14 cellular contexts compared by ENCODE assay signal in genomic region chr9:99112750-99113417, GRCh38. TPM values are rescaled to one million over a fixed set of nuclear protein-coding genes. Genes with fewer than 3 reads are reported as not detected.
DNase-seq lines count a peak whose midpoint lies in the region; ATAC-seq and TF ChIP-seq lines count a peak whose summit lies in the region.
"Had no signal": no experiment of that assay in that cellular context is flagged by ENCODE, and none has a peak within 500 bp of the region (broad histone marks: within the 10 kb centered on the region; RNA-seq: fewer than 3 reads in every experiment).

No MANE protein-coding gene starts in this region.

- peak; percentile 8 for DNase-seq in activated CD4-positive, CD25-positive, alpha-beta regulatory T cell treated with anti-CD3 and anti-CD28 coated beads, Interleukin-2, amount 50 U/mL, for 16 hours (ENCODE audit: low read depth, low spot score)
- no peak for DNase-seq in activated CD4-positive, CD25-positive, alpha-beta regulatory T cell treated with anti-CD3 and anti-CD28 coated beads, Interleukin-2, amount 50 U/mL, for 72 hours
- DNase-seq in T-helper 1 cell = peak in 4 of 5 donors; percentile 35 to 54 (median 46)
- DNase-seq in activated naive CD8-positive, alpha-beta T cell treated with anti-CD3 and anti-CD28 coated beads, Interleukin-2, amount 50 U/mL, for 24 hours = no peak
- DNase-seq in spleen = no peak
- no peak for DNase-seq in NCI-H128 (lab: John Stamatoyannopoulos, UW; ENCODE audit: unreplicated experiment)
- DNase-seq in aorta = no peak
- DNase-seq: 8988T, KBM-7, midbrain, NCI-H2107, SJCRH30 had no signal

- no peak for TF ChIP-seq CTCF in spleen (IDR thresholded peaks at IDR 0.05 in 8 of 11, conservative IDR thresholded peaks at IDR 0.05 in 3 of 11)

- H3K4me3 ChIP-seq in spleen (peak overlapping the region in 1 of 8 donors; percentile 1), aorta (ENCODE audit: low read length in 2 of 2) (no peak overlapping the region)
- H3K4me3 ChIP-seq: hepatocyte, SJCRH30 had no signal

- H3K27me3 ChIP-seq in spleen (replicated peaks in 1 of 7) (no peaks in the 10 kb centered on the region), aorta (ENCODE audit: control insufficient read depth in 1 of 2, insufficient read depth in 2 of 2, low read length in 1 of 2) (no peaks in the 10 kb centered on the region)
- H3K27me3 ChIP-seq: hepatocyte, SJCRH30 had no signal

- H3K27me3 Mint-ChIP-seq in activated naive CD8-positive, alpha-beta T cell treated with anti-CD3 and anti-CD28 coated beads, Interleukin-2, amount 50 U/mL, for 24 hours = no peaks in the 10 kb centered on the region

- H3K4me1 Mint-ChIP-seq in activated naive CD8-positive, alpha-beta T cell treated with anti-CD3 and anti-CD28 coated beads, Interleukin-2, amount 50 U/mL, for 24 hours = peaks cover 87% of the 10 kb centered on the region

- H3K4me3 Mint-ChIP-seq in activated naive CD8-positive, alpha-beta T cell treated with anti-CD3 and anti-CD28 coated beads, Interleukin-2, amount 50 U/mL, for 24 hours = peak overlapping the region; percentile 40

- H3K36me3 ChIP-seq in spleen (no peaks in the 10 kb centered on the region), aorta (ENCODE audit: control insufficient read depth in 1 of 2, insufficient read depth in 2 of 2, low read length in 1 of 2) (peaks cover 0 to 2% of the 10 kb centered on the region in 2 donors)

- intact Hi-C loops in spleen (cut with DNase I; ENCODE audit: low total_unique reads) = no loop called here
- intact Hi-C loops in aorta (cut with DNase I) = no loop called here

- no peak overlapping the region for H3K27ac Mint-ChIP-seq in activated naive CD8-positive, alpha-beta T cell treated with anti-CD3 and anti-CD28 coated beads, Interleukin-2, amount 50 U/mL, for 24 hours

- H3K4me1 ChIP-seq in spleen (peaks cover 56 to 100% (median 78%) of the 10 kb centered on the region in 6 donors), aorta (ENCODE audit: control insufficient read depth in 1 of 2, insufficient read depth in 2 of 2, low read length in 2 of 2) (peaks cover 3 to 18% of the 10 kb centered on the region in 2 donors)

- H3K9me3 Mint-ChIP-seq in activated naive CD8-positive, alpha-beta T cell treated with anti-CD3 and anti-CD28 coated beads, Interleukin-2, amount 50 U/mL, for 24 hours = no peaks in the 10 kb centered on the region

- peak; percentile 85 for ATAC-seq in activated naive CD8-positive, alpha-beta T cell treated with anti-CD3 and anti-CD28 coated beads, Interleukin-2, amount 50 U/mL, for 24 hours
- ATAC-seq in HG03342 (IDR thresholded peaks at IDR 0.05; ENCODE audit: unreplicated experiment) (no peak), aorta (ENCODE audit: low FRiP score) (no peak)

- WGBS in spleen, 5 donors = 51 to 63% (median 55%) methylated on average over 6 of the region's 6 CpGs
- 53 to 62% methylated on average over 6 of the region's 6 CpGs for WGBS in aorta, 2 donors

- H3K9me3 ChIP-seq in spleen = no peaks in the 10 kb centered on the region
- H3K9me3 ChIP-seq in aorta (ENCODE audit: control insufficient read depth, low read length) = no peaks in the 10 kb centered on the region
- H3K9me3 ChIP-seq: SJCRH30 had no signal

- no peak for TF ChIP-seq POLR2A in spleen (IDR thresholded peaks at IDR 0.05)

- H3K36me3 Mint-ChIP-seq in activated naive CD8-positive, alpha-beta T cell treated with anti-CD3 and anti-CD28 coated beads, Interleukin-2, amount 50 U/mL, for 24 hours (ENCODE audit: low read depth) = peaks cover 4% of the 10 kb centered on the region

- peak overlapping the region in 7 of 8 donors; percentile 7 to 98 (median 35) for H3K27ac ChIP-seq in spleen
- no peak overlapping the region for H3K27ac ChIP-seq in aorta (ENCODE audit: low read depth in 1 of 2, low read length in 2 of 2)
- H3K27ac ChIP-seq: hepatocyte, SJCRH30 had no signal

RNA-seq across cellular contexts. Expression of gene TGFBR1, which starts 8.0 kb away (rescaled TPM):
- total RNA-seq in spleen (10 to 100 TPM; 33.5 to 60.8 (median 55.8) TPM), aorta (100 to 1,000 TPM; 101 to 156 TPM)
- polyA plus RNA-seq in spleen (10 to 100 TPM in 2 of 3 donors, 1 to 10 TPM in 1; 8.9 to 12.8 (median 10.1) TPM), aorta (10 to 100 TPM; 21.9 to 24.3 TPM)

Comparison
In these comparisons a context has a peak if more than half of its experiments do, and no peak if none do; other contexts are left out.
1. DNase-seq: peak in activated CD4-positive, CD25-positive, alpha-beta regulatory T cell treated with anti-CD3 and anti-CD28 coated beads, Interleukin-2, amount 50 U/mL, for 16 hours (single experiment) and T-helper 1 cell (4 of 5); none in activated CD4-positive, CD25-positive, alpha-beta regulatory T cell treated with anti-CD3 and anti-CD28 coated beads, Interleukin-2, amount 50 U/mL, for 72 hours (single experiment), activated naive CD8-positive, alpha-beta T cell treated with anti-CD3 and anti-CD28 coated beads, Interleukin-2, amount 50 U/mL, for 24 hours (single experiment), spleen (single experiment), NCI-H128 (single experiment) and aorta (0 of 2).
2. H3K27ac ChIP-seq: peak in spleen (7 of 8); none in aorta (0 of 2).